ENCODE assay signal across 24 cellular contexts in the genomic region with DNA sequence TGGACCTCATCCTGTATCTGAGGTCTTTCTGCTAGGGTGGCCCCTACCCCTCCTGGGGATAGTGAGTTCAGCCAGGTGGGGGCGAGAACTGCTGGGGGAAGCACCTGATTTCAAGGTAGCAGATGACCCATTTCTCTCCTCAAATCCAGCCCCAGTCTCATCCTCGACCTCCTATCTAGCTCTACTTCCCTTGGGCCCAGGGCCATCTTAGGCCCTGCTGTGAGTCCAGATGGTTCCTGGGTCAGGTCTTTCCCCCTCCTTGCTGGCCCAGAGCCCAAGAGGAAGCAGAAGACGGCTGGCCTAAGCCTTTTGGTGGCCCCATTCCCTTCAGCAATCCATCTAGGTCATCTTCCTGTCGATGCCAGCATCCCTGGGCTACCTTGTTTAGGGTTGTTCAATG. TPM values are rescaled to one million over a fixed set of nuclear protein-coding genes. Genes with fewer than 3 reads are reported as not detected.
A peak's percentile ranks its signal among the peaks of the same experiment; 100 is the strongest.
DNase-seq lines count a peak whose midpoint lies in the region; ATAC-seq and TF ChIP-seq lines count a peak whose summit lies in the region.
"Had no signal": no experiment of that assay in that cellular context is flagged by ENCODE, and none has a peak within 500 bp of the region (broad histone marks: within the 10 kb centered on the region; RNA-seq: fewer than 3 reads in every experiment).

No MANE protein-coding gene starts in this region.

- H3K27ac ChIP-seq in BLaER1 = no peak overlapping the region
- H3K27ac ChIP-seq in BLaER1 treated with 17β-estradiol and CSF1 and Interleukin-3, amounts not matched to agents 10 nM and 100 nM = peak overlapping the region in 2 of 11 experiments; percentile 11 to 23; a peak in 1 of 22 replicates
- H3K27ac ChIP-seq: gastroesophageal sphincter, left lung, SJCRH30 had no signal

- no peaks in the 10 kb centered on the region for H3K9me3 ChIP-seq in BLaER1
- no peaks in the 10 kb centered on the region for H3K9me3 ChIP-seq in BLaER1 treated with 17β-estradiol and CSF1 and Interleukin-3, amounts not matched to agents 10 nM and 100 nM (replicated peaks in 1 of 11)
- H3K9me3 ChIP-seq: gastroesophageal sphincter, left lung, SJCRH30 had no signal

- no peaks in the 10 kb centered on the region for H3K27me3 Mint-ChIP-seq in activated T-helper 1 cell treated with anti-CD3 and anti-CD28 coated beads, Interleukin-12 subunit alpha, Interleukin-12 subunit beta, Interleukin-2, Interleukin-4 antibody, amounts not matched to agents 30 ng/mL and 10 ng/mL and 1 ng/mL, durations not matched to agents 14 hours and 24 hours and 36 hours (ENCODE audit: insufficient read depth)
- no peaks in the 10 kb centered on the region for H3K27me3 Mint-ChIP-seq in nephron (ENCODE audit: low read depth)
- H3K27me3 Mint-ChIP-seq: dendritic cell treated with granulocyte-macrophage colony-stimulating factor and Interleukin-4, amounts not matched to agents 40 ng/mL and 50 ng/mL, for 4 days; naive thymus-derived CD8-positive, alpha-beta T cell; type B pancreatic cell had no signal

- peaks cover 18% of the 10 kb centered on the region for H3K36me3 Mint-ChIP-seq in activated T-helper 1 cell treated with anti-CD3 and anti-CD28 coated beads, Interleukin-12 subunit alpha, Interleukin-12 subunit beta, Interleukin-2, Interleukin-4 antibody, amounts not matched to agents 30 ng/mL and 10 ng/mL and 1 ng/mL, durations not matched to agents 14 hours and 24 hours and 36 hours (ENCODE audit: low read depth)
- H3K36me3 Mint-ChIP-seq in nephron (ENCODE audit: low read depth) = peaks cover 47% of the 10 kb centered on the region

- H3K4me3 Mint-ChIP-seq in activated T-helper 1 cell treated with anti-CD3 and anti-CD28 coated beads, Interleukin-12 subunit alpha, Interleukin-12 subunit beta, Interleukin-2, Interleukin-4 antibody, amounts not matched to agents 30 ng/mL and 10 ng/mL and 1 ng/mL, durations not matched to agents 14 hours and 24 hours and 36 hours = peak overlapping the region; percentile 15
- peak overlapping the region; percentile 15 to 45 (median 42) for H3K4me3 Mint-ChIP-seq in nephron
- H3K4me3 Mint-ChIP-seq: dendritic cell treated with granulocyte-macrophage colony-stimulating factor and Interleukin-4, amounts not matched to agents 40 ng/mL and 50 ng/mL, for 4 days had no signal

- CTCF ChIA-PET in HEK293T (lab: Yijun Ruan, JAX) = no interaction called here

- no peak for DNase-seq in activated T-helper 1 cell treated with anti-CD3 and anti-CD28 coated beads, Interleukin-12 subunit alpha, Interleukin-12 subunit beta, Interleukin-2, Interleukin-4 antibody, amounts not matched to agents 30 ng/mL and 10 ng/mL and 1 ng/mL, durations not matched to agents 14 hours and 24 hours and 36 hours (ENCODE audit: low spot score)
- DNase-seq in HEK293T (ENCODE audit: extremely low spot score) = no peak
- DNase-seq in activated gamma-delta T cell treated with Interleukin-2 at 50 U/mL for 16 hours = no peak
- DNase-seq: activated CD4-positive, alpha-beta T cell treated with anti-CD3 and anti-CD28 coated beads for 48 hours; activated CD8-positive, alpha-beta memory T cell treated with anti-CD3 and anti-CD28 coated beads, Interleukin-2, amount 50 U/mL, for 48 hours; activated naive CD4-positive, alpha-beta T cell treated with Interleukin-2 at 50 U/mL for 16 hours; amygdala; CD8-positive, alpha-beta memory T cell; DMS53; GOT3; hypothalamus; KG1; left lung; naive thymus-derived CD8-positive, alpha-beta T cell; NCI-H146; NCI-H526; SJCRH30 had no signal

- no peak overlapping the region for H3K27ac Mint-ChIP-seq in activated T-helper 1 cell treated with anti-CD3 and anti-CD28 coated beads, Interleukin-12 subunit alpha, Interleukin-12 subunit beta, Interleukin-2, Interleukin-4 antibody, amounts not matched to agents 30 ng/mL and 10 ng/mL and 1 ng/mL, durations not matched to agents 14 hours and 24 hours and 36 hours
- H3K27ac Mint-ChIP-seq in nephron = no peak overlapping the region

- peaks cover 35% of the 10 kb centered on the region for H3K4me1 ChIP-seq in BLaER1
- H3K4me1 ChIP-seq in BLaER1 treated with 17β-estradiol and CSF1 and Interleukin-3, amounts not matched to agents 10 nM and 100 nM = peaks cover 32 to 39% (median 36%) of the 10 kb centered on the region in 10 experiments
- H3K4me1 ChIP-seq: SJCRH30 had no signal

- 0 out of 2 replicates have a peak overlapping the region, but pooled peaks have one; percentile 97 for H3K4me2 ChIP-seq in BLaER1
- peak overlapping the region; percentile 81 to 96 (median 93); a peak in 10 of 22 replicates for H3K4me2 ChIP-seq in BLaER1 treated with 17β-estradiol and CSF1 and Interleukin-3, amounts not matched to agents 10 nM and 100 nM

- H3K27me3 ChIP-seq in BLaER1 = 0 out of 2 replicates have a peak, but pooled peaks cover 14% of the 10 kb centered on the region
- H3K27me3 ChIP-seq in BLaER1 treated with 17β-estradiol and CSF1 and Interleukin-3, amounts not matched to agents 10 nM and 100 nM = peaks cover 0 to 55% (median 0%) of the 10 kb centered on the region in 11 experiments; a peak in 6 of 22 replicates
- H3K27me3 ChIP-seq: gastroesophageal sphincter, left lung, SJCRH30 had no signal

- no peak for TF ChIP-seq CTCF in nephron (IDR thresholded peaks at IDR 0.05; ENCODE audit: unreplicated experiment in 3 of 3)

- POLR2A ChIA-PET in HEK293T (lab: Yijun Ruan, JAX) = interaction anchor here (3.6 kb wide), 1 partner anchor 11 kb away, joined by 19 read pairs; a partner anchor contains a TSS

- peaks cover 89% of the 10 kb centered on the region for H4K20me1 ChIP-seq in BLaER1
- H4K20me1 ChIP-seq in BLaER1 treated with 17β-estradiol and CSF1 and Interleukin-3, amounts not matched to agents 10 nM and 100 nM = peaks cover 54 to 87% (median 84%) of the 10 kb centered on the region in 11 experiments

- H3K36me3 ChIP-seq in BLaER1 = peaks cover 59% of the 10 kb centered on the region
- peaks cover 39 to 57% (median 54%) of the 10 kb centered on the region in 11 experiments for H3K36me3 ChIP-seq in BLaER1 treated with 17β-estradiol and CSF1 and Interleukin-3, amounts not matched to agents 10 nM and 100 nM
- H3K36me3 ChIP-seq: SJCRH30 had no signal

- H3K9ac ChIP-seq in BLaER1 = no peak overlapping the region
- no peak overlapping the region for H3K9ac ChIP-seq in BLaER1 treated with 17β-estradiol and CSF1 and Interleukin-3, amounts not matched to agents 10 nM and 100 nM

- no peak overlapping the region for H3K4me3 ChIP-seq in BLaER1
- H3K4me3 ChIP-seq in BLaER1 treated with 17β-estradiol and CSF1 and Interleukin-3, amounts not matched to agents 10 nM and 100 nM = no peak overlapping the region
- H3K4me3 ChIP-seq: gastroesophageal sphincter, left lung, SJCRH30 had no signal

- no peaks in the 10 kb centered on the region for H3K9me3 Mint-ChIP-seq in activated T-helper 1 cell treated with anti-CD3 and anti-CD28 coated beads, Interleukin-12 subunit alpha, Interleukin-12 subunit beta, Interleukin-2, Interleukin-4 antibody, amounts not matched to agents 30 ng/mL and 10 ng/mL and 1 ng/mL, durations not matched to agents 14 hours and 24 hours and 36 hours
- H3K9me3 Mint-ChIP-seq in nephron = no peaks in the 10 kb centered on the region
- H3K9me3 Mint-ChIP-seq: CD8-positive, alpha-beta memory T cell; dendritic cell treated with granulocyte-macrophage colony-stimulating factor and Interleukin-4, amounts not matched to agents 40 ng/mL and 50 ng/mL, for 4 days; naive thymus-derived CD8-positive, alpha-beta T cell; type B pancreatic cell had no signal

- ATAC-seq in HG02642 (IDR thresholded peaks at IDR 0.05; ENCODE audit: poor library complexity, unreplicated experiment) = no peak
- ATAC-seq: gastroesophageal sphincter; left lung; naive thymus-derived CD8-positive, alpha-beta T cell had no signal

- peaks cover 30% of the 10 kb centered on the region for H3K4me1 Mint-ChIP-seq in activated T-helper 1 cell treated with anti-CD3 and anti-CD28 coated beads, Interleukin-12 subunit alpha, Interleukin-12 subunit beta, Interleukin-2, Interleukin-4 antibody, amounts not matched to agents 30 ng/mL and 10 ng/mL and 1 ng/mL, durations not matched to agents 14 hours and 24 hours and 36 hours (ENCODE audit: low read depth)
- peaks cover 24% of the 10 kb centered on the region for H3K4me1 Mint-ChIP-seq in nephron

- intact Hi-C loops in activated T-helper 1 cell treated with anti-CD3 and anti-CD28 coated beads, Interleukin-12 subunit alpha, Interleukin-12 subunit beta, Interleukin-2, Interleukin-4 antibody, amounts not matched to agents 30 ng/mL and 10 ng/mL and 1 ng/mL, durations not matched to agents 14 hours and 24 hours and 36 hours (cut with micrococcal nuclease) = no loop called here

TF ChIP-seq in HEK293T, 16 proteins besides CTCF, POLR2A, EP300 and RAD21 (continues in another document):
- TF ChIP-seq FOXK2 (IDR thresholded peaks at IDR 0.05) (no peak), LEF1 (IDR thresholded peaks at IDR 0.05; ENCODE audit: borderline replicate concordance) (no peak), FOXA1 (IDR thresholded peaks at IDR 0.05) (no peak), HDGF (IDR thresholded peaks at IDR 0.05; ENCODE audit: borderline replicate concordance) (no peak), BHLHE40 (IDR thresholded peaks at IDR 0.05; ENCODE audit: borderline replicate concordance) (no peak), SP1 (IDR thresholded peaks at IDR 0.05) (no peak), NFRKB (IDR thresholded peaks at IDR 0.05) (no peak), L3MBTL2 (conservative IDR thresholded peaks at IDR 0.05) (no peak), ZNF384 (IDR thresholded peaks at IDR 0.05) (no peak), TARDBP (IDR thresholded peaks at IDR 0.05) (no peak)
- TF ChIP-seq, protein P1, sequence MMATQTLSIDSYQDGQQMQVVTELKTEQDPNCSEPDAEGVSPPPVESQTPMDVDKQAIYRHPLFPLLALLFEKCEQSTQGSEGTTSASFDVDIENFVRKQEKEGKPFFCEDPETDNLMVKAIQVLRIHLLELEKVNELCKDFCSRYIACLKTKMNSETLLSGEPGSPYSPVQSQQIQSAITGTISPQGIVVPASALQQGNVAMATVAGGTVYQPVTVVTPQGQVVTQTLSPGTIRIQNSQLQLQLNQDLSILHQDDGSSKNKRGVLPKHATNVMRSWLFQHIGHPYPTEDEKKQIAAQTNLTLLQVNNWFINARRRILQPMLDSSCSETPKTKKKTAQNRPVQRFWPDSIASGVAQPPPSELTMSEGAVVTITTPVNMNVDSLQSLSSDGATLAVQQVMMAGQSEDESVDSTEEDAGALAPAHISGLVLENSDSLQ (IDR thresholded peaks at IDR 0.05) = no peak

RNA-seq across cellular contexts. Expression of a gene that starts 3.3 kb away (rescaled TPM):
- 56.4 and 63.8 TPM in 2 replicates for total RNA-seq in activated T-helper 1 cell treated with anti-CD3 and anti-CD28 coated beads, Interleukin-12 subunit alpha, Interleukin-12 subunit beta, Interleukin-2, Interleukin-4 antibody, amounts not matched to agents 30 ng/mL and 10 ng/mL and 1 ng/mL, durations not matched to agents 14 hours and 24 hours and 36 hours

RNA-seq across cellular contexts. Expression of a gene that starts 11.1 kb away (rescaled TPM):
- 24.6 and 26.6 TPM in 2 replicates for total RNA-seq in activated T-helper 1 cell treated with anti-CD3 and anti-CD28 coated beads, Interleukin-12 subunit alpha, Interleukin-12 subunit beta, Interleukin-2, Interleukin-4 antibody, amounts not matched to agents 30 ng/mL and 10 ng/mL and 1 ng/mL, durations not matched to agents 14 hours and 24 hours and 36 hours

RNA-seq across cellular contexts. Expression of a gene that starts 28.1 kb away (rescaled TPM):
- 221 and 223 TPM in 2 replicates for total RNA-seq in activated T-helper 1 cell treated with anti-CD3 and anti-CD28 coated beads, Interleukin-12 subunit alpha, Interleukin-12 subunit beta, Interleukin-2, Interleukin-4 antibody, amounts not matched to agents 30 ng/mL and 10 ng/mL and 1 ng/mL, durations not matched to agents 14 hours and 24 hours and 36 hours
